Comparison of ENCODE assay signal across 9 cellular contexts in the genomic region with DNA sequence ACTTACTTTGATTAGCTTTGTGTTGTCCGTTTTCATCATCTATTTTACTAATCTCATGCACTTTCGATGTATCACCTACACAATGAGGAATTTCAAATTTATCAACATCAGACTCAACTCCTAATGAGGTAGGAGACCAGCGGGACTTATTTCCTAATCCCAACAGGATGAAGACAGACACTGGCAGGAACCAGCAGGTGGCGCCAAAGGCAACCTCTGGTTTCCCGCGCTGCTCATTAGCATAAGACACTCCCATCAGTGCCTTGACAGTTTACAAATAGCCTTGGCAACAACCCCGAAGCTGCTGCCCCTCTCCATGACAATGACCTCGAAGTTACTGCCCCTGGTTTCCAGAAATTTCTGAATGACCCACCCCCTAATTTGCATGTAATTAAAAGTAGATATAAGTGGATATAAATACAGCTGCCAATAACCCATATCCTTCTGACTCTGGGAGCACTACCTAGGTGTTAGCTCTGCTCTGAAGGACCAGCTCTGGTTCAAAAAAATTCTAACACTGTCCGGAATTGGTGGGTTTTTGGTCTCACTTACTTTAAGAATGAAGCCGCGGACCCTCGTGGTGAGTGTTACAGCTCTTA.
A peak's percentile ranks its signal among the peaks of the same experiment; 100 is the strongest.
DNase-seq lines count a peak whose midpoint lies in the region; ATAC-seq, FAIRE-seq and TF ChIP-seq lines count a peak whose summit lies in the region.
"Had no signal": no experiment of that assay in that cellular context is flagged by ENCODE, and none has a peak within 500 bp of the region (broad histone marks: within the 10 kb centered on the region; RNA-seq: fewer than 3 reads in every experiment).

No MANE protein-coding gene starts in this region.

- no peaks in the 10 kb centered on the region for H3K9me3 ChIP-seq in HEK293 (ENCODE audit: control insufficient read depth, insufficient read depth, low read depth, low read length)
- H3K9me3 ChIP-seq: thoracic aorta had no signal

- CTCF ChIA-PET in HEK293 (lab: Yijun Ruan, JAX), result interaction anchor here (0.7 to 1.5 kb wide), 8 partner anchors 8 to 733 kb away, joined by 3 to 9 read pairs (median 4); no protein-coding TSS in a partner anchor

- H3K36me3 ChIP-seq in HEK293 (ENCODE audit: control insufficient read depth in 2 of 2, insufficient read depth in 1 of 2, low read length in 2 of 2), result no peaks in the 10 kb centered on the region
- H3K36me3 ChIP-seq: thoracic aorta had no signal

- no peak for FAIRE-seq in HTR-8/SVneo (lab: Jason Lieb, UNC)

- H3K4me3 ChIP-seq in AG10803 (ENCODE audit: low read length), result no peak overlapping the region
- H3K4me3 ChIP-seq in HEK293 (ENCODE audit: low read depth, low read length), result no peak overlapping the region
- H3K4me3 ChIP-seq in fibroblast of villous mesenchyme (ENCODE audit: low read depth, low read length), result no peak overlapping the region
- H3K4me3 ChIP-seq: thoracic aorta had no signal

- DNase-seq in AG10803 (ENCODE audit: low read depth) (peak; percentile 9), fibroblast of villous mesenchyme (ENCODE audit: low read depth) (peak; percentile 4), HTR-8/SVneo (ENCODE audit: insufficient read length, low spot score) (no peak)
- DNase-seq in stimulated activated CD4-positive, alpha-beta T cell treated with anti-CD3 and anti-CD28 coated beads, Interleukin-12 subunit alpha, Interleukin-12 subunit beta, amount 100 ng/mL, for 48 hours (ENCODE audit: low read depth in 2 of 3, low spot score in 1 of 3), result peak; percentile 22 to 30 (median 29)

- no peaks in the 10 kb centered on the region for H3K4me1 ChIP-seq in HEK293 (ENCODE audit: control insufficient read depth, insufficient read depth, low read length)

- TF ChIP-seq CTCF in AG10803 (conservative IDR thresholded peaks at IDR 0.05; ENCODE audit: low read length) (peak; percentile 51), HEK293 (tag by site-specific recombination; IDR thresholded peaks at IDR 0.05) (no peak), VCaP (conservative IDR thresholded peaks at IDR 0.05) (peak; percentile 87), fibroblast of villous mesenchyme (IDR thresholded peaks at IDR 0.05; ENCODE audit: insufficient read depth, low read depth, low read length) (peak; percentile 44)

- POLR2A ChIA-PET in HEK293 (lab: Yijun Ruan, JAX), result no interaction called here

- no peak overlapping the region for H3K27ac ChIP-seq in HEK293 (ENCODE audit: extremely low read depth, low read depth, low read length)
- no peak overlapping the region for H3K27ac ChIP-seq in VCaP
- H3K27ac ChIP-seq: thoracic aorta had no signal

- ATAC-seq in HG03045 (IDR thresholded peaks at IDR 0.05; ENCODE audit: unreplicated experiment) (no peak), GM18519 (IDR thresholded peaks at IDR 0.05; ENCODE audit: low FRiP score, unreplicated experiment) (no peak)

TF ChIP-seq in HEK293, 187 proteins besides CTCF, POLR2A, EP300 and RAD21:
- TF ChIP-seq, protein P1, sequence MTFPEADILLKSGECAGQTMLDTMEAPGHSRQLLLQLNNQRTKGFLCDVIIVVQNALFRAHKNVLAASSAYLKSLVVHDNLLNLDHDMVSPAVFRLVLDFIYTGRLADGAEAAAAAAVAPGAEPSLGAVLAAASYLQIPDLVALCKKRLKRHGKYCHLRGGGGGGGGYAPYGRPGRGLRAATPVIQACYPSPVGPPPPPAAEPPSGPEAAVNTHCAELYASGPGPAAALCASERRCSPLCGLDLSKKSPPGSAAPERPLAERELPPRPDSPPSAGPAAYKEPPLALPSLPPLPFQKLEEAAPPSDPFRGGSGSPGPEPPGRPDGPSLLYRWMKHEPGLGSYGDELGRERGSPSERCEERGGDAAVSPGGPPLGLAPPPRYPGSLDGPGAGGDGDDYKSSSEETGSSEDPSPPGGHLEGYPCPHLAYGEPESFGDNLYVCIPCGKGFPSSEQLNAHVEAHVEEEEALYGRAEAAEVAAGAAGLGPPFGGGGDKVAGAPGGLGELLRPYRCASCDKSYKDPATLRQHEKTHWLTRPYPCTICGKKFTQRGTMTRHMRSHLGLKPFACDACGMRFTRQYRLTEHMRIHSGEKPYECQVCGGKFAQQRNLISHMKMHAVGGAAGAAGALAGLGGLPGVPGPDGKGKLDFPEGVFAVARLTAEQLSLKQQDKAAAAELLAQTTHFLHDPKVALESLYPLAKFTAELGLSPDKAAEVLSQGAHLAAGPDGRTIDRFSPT (tag by site-specific recombination; IDR thresholded peaks at IDR 0.05), result no peak
- TF ChIP-seq ZNF654 (tag by site-specific recombination; IDR thresholded peaks at IDR 0.05; ENCODE audit: low read depth), result peak; percentile 48
